Comparison of ENCODE assay signal across 14 cellular contexts in the genomic region with DNA sequence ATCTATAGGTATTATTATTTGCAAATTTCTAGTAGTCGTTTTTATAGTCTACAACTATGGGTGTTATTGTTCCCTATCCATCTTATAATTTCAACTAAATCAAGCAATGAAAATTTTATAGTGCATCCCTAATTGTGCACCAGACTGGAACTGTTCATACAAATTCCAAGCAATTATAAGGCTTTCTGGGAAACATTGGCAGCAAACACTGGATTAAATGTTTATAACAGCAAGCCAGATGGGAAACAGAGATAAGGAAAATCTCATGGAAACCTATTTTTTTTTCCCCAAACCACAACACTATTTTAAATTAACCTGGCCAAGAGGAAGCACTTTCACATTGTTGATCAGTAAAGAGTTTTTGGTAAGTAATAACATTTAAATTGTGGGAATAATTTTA.
"Had no signal": no experiment of that assay in that cellular context is flagged by ENCODE, and none has a peak within 500 bp of the region (broad histone marks: within the 10 kb centered on the region; RNA-seq: fewer than 3 reads in every experiment).

No MANE protein-coding gene starts in this region.

- FAIRE-seq: kidney had no signal

- DNase-seq: activated CD4-positive, alpha-beta T cell treated with anti-CD3 and anti-CD28 coated beads for 1 hour; activated CD4-positive, alpha-beta T cell treated with anti-CD3 and anti-CD28 coated beads, Interleukin-2, amount 50 U/mL, for 4 hours; activated naive CD4-positive, alpha-beta T cell treated with Interleukin-2 at 50 U/mL for 16 hours; aorta; kidney; left lung; mammary epithelial cell; naive thymus-derived CD4-positive, alpha-beta T cell; retina; upper lobe of right lung had no signal

- H3K4me1 ChIP-seq: upper lobe of right lung had no signal

- H3K4me3 ChIP-seq: cardiac muscle cell, left lung, thoracic aorta, upper lobe of right lung had no signal

- H3K27me3 ChIP-seq: cardiac muscle cell, left lung, upper lobe of right lung had no signal

- H3K27ac ChIP-seq: cardiac muscle cell, thoracic aorta, upper lobe of right lung had no signal

- H3K9me3 ChIP-seq: left lung, thoracic aorta, upper lobe of right lung had no signal

- ATAC-seq: activated T-helper 17 cell treated with anti-CD3 and anti-CD28 coated beads, Interleukin-2, amount 50 U/mL, for 72 hours; naive thymus-derived CD4-positive, alpha-beta T cell; stimulated activated effector memory CD8-positive, alpha-beta T cell treated with anti-CD3 and anti-CD28 coated beads, Interleukin-12 subunit alpha, Interleukin-12 subunit beta, amount 100 ng/mL, for 72 hours had no signal

- H3K36me3 ChIP-seq: cardiac muscle cell, left lung, thoracic aorta, upper lobe of right lung had no signal
